Comparison of ENCODE assay signal across 8 cellular contexts in the genomic region with DNA sequence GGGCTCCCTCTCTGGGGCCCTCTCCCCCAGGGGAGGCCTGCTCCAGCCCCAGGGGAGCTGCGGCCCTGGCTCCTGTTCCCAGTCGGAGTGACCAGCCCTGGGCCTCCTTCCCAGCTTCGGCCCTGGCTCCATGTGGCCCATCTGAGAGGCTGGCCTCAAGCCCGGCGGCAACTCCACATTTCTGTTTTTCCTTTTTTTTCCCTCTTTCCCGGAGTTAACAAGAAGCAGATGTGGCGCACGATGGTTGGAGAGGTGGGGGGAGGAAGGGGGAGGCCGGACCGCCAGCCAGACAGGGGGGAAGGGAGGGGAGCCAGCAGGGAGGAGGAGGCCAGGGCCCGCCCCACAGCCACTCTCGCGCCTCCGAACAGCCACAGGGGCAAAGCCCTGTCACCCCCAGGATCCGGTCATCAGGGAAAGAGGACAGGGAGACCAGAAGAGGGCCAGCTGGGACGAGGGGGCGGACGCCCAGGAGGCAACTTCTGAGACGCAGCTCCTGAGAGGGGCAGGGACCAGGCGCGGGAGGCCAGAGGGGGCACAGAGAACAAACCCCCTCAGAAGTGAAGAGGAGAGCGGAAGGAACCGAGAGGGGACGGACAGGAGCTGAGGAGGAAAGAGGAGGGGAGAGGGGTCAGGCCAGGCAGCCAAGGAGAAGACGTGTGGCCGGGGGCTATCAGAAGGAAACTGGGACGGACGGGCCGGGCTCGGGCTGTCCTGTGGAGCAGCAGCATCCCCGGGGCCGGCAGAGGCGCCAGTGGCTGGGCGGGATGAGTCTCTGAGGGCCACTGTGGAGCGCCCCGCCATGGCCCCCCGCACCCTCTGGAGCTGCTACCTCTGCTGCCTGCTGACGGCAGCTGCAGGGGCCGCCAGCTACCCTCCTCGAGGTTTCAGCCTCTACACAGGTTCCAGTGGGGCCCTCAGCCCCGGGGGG. TPM values are rescaled to one million over a fixed set of nuclear protein-coding genes. Genes with fewer than 3 reads are reported as not detected.
DNase-seq lines count a peak whose midpoint lies in the region; ATAC-seq and TF ChIP-seq lines count a peak whose summit lies in the region.

A gene (plus strand): TSS at position 349 of the 928 bp plus-strand sequence. CDS start 451 bp downstream, at position 800.

- DNase-seq in GF-D8 (lab: John Stamatoyannopoulos, UW) = peak; percentile 14
- peak in 44 of 56 donors; percentile 12 to 81 (median 55) for DNase-seq in amygdala (lab: John Stamatoyannopoulos, UW)
- peak; percentile 90 to 96 (median 95) for DNase-seq in right cardiac atrium
- peak; percentile 98 for DNase-seq in sigmoid colon
- DNase-seq in effector CD8-positive, alpha-beta T cell (lab: John Stamatoyannopoulos, UW) = no peak

- peak; percentile 84 for TF ChIP-seq POLR2A in sigmoid colon (IDR thresholded peaks at IDR 0.05)

- H3K9me3 ChIP-seq in right cardiac atrium (ENCODE audit: control insufficient read depth, low read length) (no peaks in the 10 kb centered on the region), sigmoid colon (no peaks in the 10 kb centered on the region)

- TF ChIP-seq CTCF in sigmoid colon (IDR thresholded peaks at IDR 0.05) = no peak

- H3K4me3 ChIP-seq in right cardiac atrium (ENCODE audit: low read length) = peak within 1 kb of the TSS; percentile 57
- peak within 1 kb of the TSS; percentile 71 to 91 (median 74) for H3K4me3 ChIP-seq in sigmoid colon

- no peak for TF ChIP-seq EP300 in sigmoid colon (IDR thresholded peaks at IDR 0.05)

- peaks cover 4% of the 10 kb centered on the region for H3K4me1 ChIP-seq in right cardiac atrium (ENCODE audit: control insufficient read depth, insufficient read depth, low read length)
- peaks cover 0 to 92% (median 82%) of the 10 kb centered on the region in 4 donors for H3K4me1 ChIP-seq in sigmoid colon

- intact Hi-C loops in right cardiac atrium (cut with DNase I) = no loop called here
- intact Hi-C loops in sigmoid colon (cut with DNase I) = no loop called here

- H3K27me3 ChIP-seq in right cardiac atrium (ENCODE audit: control insufficient read depth, insufficient read depth) (no peaks in the 10 kb centered on the region), sigmoid colon (no peaks in the 10 kb centered on the region)

- ATAC-seq in right cardiac atrium = peak; percentile 69 to 81
- ATAC-seq in HG03457 (IDR thresholded peaks at IDR 0.05; ENCODE audit: unreplicated experiment) = no peak
- no peak for ATAC-seq in GM18858 (IDR thresholded peaks at IDR 0.05; ENCODE audit: unreplicated experiment)
- no peak for ATAC-seq in HG02759 (IDR thresholded peaks at IDR 0.05; ENCODE audit: unreplicated experiment)

- H3K27ac ChIP-seq in right cardiac atrium (ENCODE audit: low read length) = peak within 1 kb of the TSS; percentile 65
- H3K27ac ChIP-seq in sigmoid colon = peak within 1 kb of the TSS; percentile 94 to 98 (median 97)

- H3K36me3 ChIP-seq in sigmoid colon = peaks cover 9 to 24% (median 15%) of the 10 kb centered on the region in 4 donors

- 28% methylated on average over 41 of the region's 41 CpGs for WGBS in right cardiac atrium
- WGBS in sigmoid colon, 2 donors = 53 to 73% methylated on average over 41 of the region's 41 CpGs

RNA-seq across cellular contexts. Expression of the gene that starts here (rescaled TPM):
- 10 to 100 TPM; 24.3 to 44.2 (median 38.9) TPM for total RNA-seq in right cardiac atrium
- polyA plus RNA-seq in right cardiac atrium = 30.0 TPM
- 100 to 1,000 TPM; 156 to 350 (median 279) TPM for total RNA-seq in sigmoid colon
- 10 to 100 TPM in 1 of 3 donors, 1 to 10 TPM in 2; 4.8 to 50.9 (median 5.3) TPM for polyA plus RNA-seq in sigmoid colon

Comparison
In these comparisons a context has a peak if more than half of its experiments do, and no peak if none do; other contexts are left out.
1. ATAC-seq: peak in right cardiac atrium (2 of 2); none in HG03457 (single experiment), GM18858 (single experiment) and HG02759 (single experiment).